ENCODE assay signal across 1 cellular context in genomic region chr7:70762697-70763096, GRCh38.
TF ChIP-seq lines count a peak whose summit lies in the region.

No MANE protein-coding gene starts in this region.

TF ChIP-seq in GM12878, 131 proteins besides CTCF, POLR2A, EP300 and RAD21 (continued from another document):
- TF ChIP-seq ZBTB33 (IDR thresholded peaks at IDR 0.05), result no peak
